ENCODE assay signal across 6 cellular contexts in the genomic region with DNA sequence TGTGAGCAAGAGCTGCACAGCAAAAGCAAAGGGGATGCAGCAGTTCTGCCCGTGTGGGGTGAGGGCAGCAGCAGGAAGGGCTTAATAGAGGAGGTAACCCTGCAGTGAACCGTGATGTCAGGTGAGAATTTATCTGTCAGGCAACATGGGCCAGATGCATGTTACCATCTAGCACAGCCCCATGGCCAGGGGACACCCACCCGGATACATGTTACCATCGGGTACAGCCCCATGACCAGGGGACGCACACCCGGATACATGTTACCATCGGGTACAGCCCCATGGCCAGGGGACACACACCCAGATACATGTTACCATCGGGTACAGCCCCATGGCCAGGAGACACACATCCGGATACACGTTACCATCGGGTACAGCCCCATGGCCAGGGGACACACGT.
"Had no signal": no experiment of that assay in that cellular context is flagged by ENCODE, and none has a peak within 500 bp of the region (broad histone marks: within the 10 kb centered on the region; RNA-seq: fewer than 3 reads in every experiment).

No MANE protein-coding gene starts in this region.

- DNase-seq: IMR-90, KBM-7, KG1 had no signal

- H3K4me3 ChIP-seq: K562 had no signal

- H3K4me3 Mint-ChIP-seq: IgD-negative memory B cell had no signal

- H3K27ac Mint-ChIP-seq: IgD-negative memory B cell had no signal

- H3K4me1 Mint-ChIP-seq: IgD-negative memory B cell had no signal

- H3K27ac ChIP-seq: HL-60 had no signal

- H3K27me3 Mint-ChIP-seq: IgD-negative memory B cell had no signal
